In the genomic region with DNA sequence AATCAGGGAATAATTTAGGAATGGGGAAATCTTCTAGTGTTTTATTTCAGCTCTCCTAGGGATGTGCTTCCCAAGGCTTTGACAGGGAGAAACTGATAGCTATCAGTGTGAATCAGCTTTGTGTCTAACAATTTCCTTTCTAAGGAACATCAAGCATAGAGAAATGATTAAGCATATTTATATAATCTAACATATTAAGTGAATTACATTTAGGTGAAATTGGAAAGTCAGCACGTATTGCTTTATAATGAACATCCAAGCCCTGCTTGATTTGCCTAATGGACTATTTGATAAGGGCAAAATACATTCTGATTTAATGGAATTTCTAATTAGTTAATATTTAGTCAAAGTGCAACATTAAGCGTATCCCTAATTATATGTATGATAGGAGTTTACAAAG, we compare ENCODE assay signal across 29 cellular contexts. TPM values are rescaled to one million over a fixed set of nuclear protein-coding genes. Genes with fewer than 3 reads are reported as not detected.
DNase-seq lines count a peak whose midpoint lies in the region; TF ChIP-seq lines count a peak whose summit lies in the region.
"Had no signal": no experiment of that assay in that cellular context is flagged by ENCODE, and none has a peak within 500 bp of the region (broad histone marks: within the 10 kb centered on the region; RNA-seq: fewer than 3 reads in every experiment).

No MANE protein-coding gene starts in this region.

- H3K27me3 ChIP-seq in KMS-11 (ENCODE audit: insufficient read depth, low read depth) (no peaks in the 10 kb centered on the region), neural progenitor cell (no peaks in the 10 kb centered on the region)
- H3K27me3 ChIP-seq: body of pancreas, MG63, sigmoid colon, vagina had no signal

- H3K36me3 Mint-ChIP-seq in chondrocyte (ENCODE audit: low read depth) (peaks cover 2% of the 10 kb centered on the region), osteocyte (ENCODE audit: unreplicated experiment) (no peaks in the 10 kb centered on the region), neural progenitor cell (peaks cover 2% of the 10 kb centered on the region)

- no peaks in the 10 kb centered on the region for H3K9me3 ChIP-seq in neural progenitor cell (ENCODE audit: low read depth)
- H3K9me3 ChIP-seq: body of pancreas, lower lobe of right lung, MG63, sigmoid colon, thoracic aorta, vagina had no signal

- H3K4me3 ChIP-seq in KMS-11 (IDR thresholded peaks at IDR 0.05; ENCODE audit: insufficient read depth, low read depth, low read length), result no peak overlapping the region
- no peak overlapping the region for H3K4me3 ChIP-seq in neural progenitor cell
- H3K4me3 ChIP-seq: body of pancreas, lower lobe of right lung, MG63, sigmoid colon, thoracic aorta, vagina had no signal

- no peak overlapping the region for H3K9ac ChIP-seq in KMS-11
- H3K9ac ChIP-seq in neural progenitor cell, result no peak overlapping the region

- H3K36me3 ChIP-seq in KMS-11 (ENCODE audit: insufficient read depth) (no peaks in the 10 kb centered on the region), neural progenitor cell (no peaks in the 10 kb centered on the region)
- H3K36me3 ChIP-seq: lower lobe of right lung, MG63, sigmoid colon, thoracic aorta, vagina had no signal

- H3K4me3 Mint-ChIP-seq in chondrocyte (ENCODE audit: unreplicated experiment) (no peak overlapping the region), osteocyte (ENCODE audit: unreplicated experiment) (no peak overlapping the region), neural progenitor cell (no peak overlapping the region)
- H3K4me3 Mint-ChIP-seq: activated CD8-positive, alpha-beta T cell treated with anti-CD3 and anti-CD28 coated beads for 36 hours; activated naive CD8-positive, alpha-beta T cell treated with anti-CD3 and anti-CD28 coated beads, Interleukin-2, amount 50 U/mL, for 24 hours; CD4-positive, alpha-beta T cell; stimulated activated naive B cell treated with anti-CD40 and anti-IgM and Interleukin-4, amounts not matched to agents 10 μg/mL and 1 μg/mL and 100 μg/mL, for 72 hours had no signal

- H3K27me3 Mint-ChIP-seq in chondrocyte (ENCODE audit: low read depth) (no peaks in the 10 kb centered on the region), osteocyte (ENCODE audit: unreplicated experiment) (peaks cover 10% of the 10 kb centered on the region), neural progenitor cell (ENCODE audit: insufficient read depth, low read depth) (peaks cover 2% of the 10 kb centered on the region)
- H3K27me3 Mint-ChIP-seq: activated CD8-positive, alpha-beta T cell treated with anti-CD3 and anti-CD28 coated beads for 36 hours; activated naive CD8-positive, alpha-beta T cell treated with anti-CD3 and anti-CD28 coated beads, Interleukin-2, amount 50 U/mL, for 24 hours; CD4-positive, alpha-beta T cell; stimulated activated naive B cell treated with anti-CD40 and anti-IgM and Interleukin-4, amounts not matched to agents 10 μg/mL and 1 μg/mL and 100 μg/mL, for 72 hours had no signal

- DNase-seq in DMS53 (lab: John Stamatoyannopoulos, UW) (peak; percentile 36), DMS53 treated with DMSO at 0.1 percent for 48 hours (lab: John Stamatoyannopoulos, UW; ENCODE audit: unreplicated experiment) (no peak), chondrocyte (ENCODE audit: low spot score) (no peak), osteocyte (ENCODE audit: extremely low spot score, unreplicated experiment) (no peak), neural progenitor cell (ENCODE audit: low spot score) (no peak), mesenteric fat pad (ENCODE audit: low spot score) (no peak), activated gamma-delta T cell treated with Interleukin-2 at 50 U/mL for 16 hours (no peak)
- DNase-seq: activated CD4-positive, CD25-positive, alpha-beta regulatory T cell treated with anti-CD3 and anti-CD28 coated beads, Interleukin-2, amount 50 U/mL, for 72 hours; activated CD8-positive, alpha-beta T cell treated with anti-CD3 and anti-CD28 coated beads for 36 hours; activated effector memory CD4-positive, alpha-beta T cell treated with Interleukin-2 at 50 U/mL for 16 hours; activated naive CD8-positive, alpha-beta T cell treated with anti-CD3 and anti-CD28 coated beads, Interleukin-2, amount 50 U/mL, for 24 hours; AML-193; body of pancreas; CD4-positive, alpha-beta T cell; kidney; lower lobe of right lung; MG63; NCI-H2029 treated with DMSO at 0.1 percent for 48 hours; NCI-H2227 treated with DMSO at 0.1 percent for 48 hours; sigmoid colon; stimulated activated naive B cell treated with anti-CD40 and anti-IgM and Interleukin-4, amounts not matched to agents 10 μg/mL and 1 μg/mL and 100 μg/mL, for 72 hours; T-helper 2 cell had no signal

- H3K4me1 Mint-ChIP-seq in chondrocyte (ENCODE audit: low read depth) (peaks cover 13% of the 10 kb centered on the region), osteocyte (ENCODE audit: unreplicated experiment) (peaks cover 3% of the 10 kb centered on the region), neural progenitor cell (no peaks in the 10 kb centered on the region)

- peaks cover 42% of the 10 kb centered on the region for H3K4me1 ChIP-seq in KMS-11 (ENCODE audit: low read depth, poor library complexity, severe bottlenecking)
- H3K4me1 ChIP-seq in neural progenitor cell, result no peaks in the 10 kb centered on the region
- H3K4me1 ChIP-seq: body of pancreas, lower lobe of right lung, sigmoid colon, vagina had no signal

- H3K79me2 ChIP-seq in KMS-11 (ENCODE audit: insufficient read depth, low read depth) (no peaks in the 10 kb centered on the region), neural progenitor cell (ENCODE audit: low read depth) (no peaks in the 10 kb centered on the region)

- H3K27ac Mint-ChIP-seq in chondrocyte (ENCODE audit: unreplicated experiment) (peak overlapping the region; percentile 87), osteocyte (ENCODE audit: unreplicated experiment) (peak overlapping the region; percentile 38), neural progenitor cell (no peak overlapping the region)
- H3K27ac Mint-ChIP-seq: activated CD8-positive, alpha-beta T cell treated with anti-CD3 and anti-CD28 coated beads for 36 hours; activated naive CD8-positive, alpha-beta T cell treated with anti-CD3 and anti-CD28 coated beads, Interleukin-2, amount 50 U/mL, for 24 hours; CD4-positive, alpha-beta T cell; stimulated activated naive B cell treated with anti-CD40 and anti-IgM and Interleukin-4, amounts not matched to agents 10 μg/mL and 1 μg/mL and 100 μg/mL, for 72 hours had no signal

- H3K9me3 Mint-ChIP-seq in chondrocyte (ENCODE audit: low read depth) (peaks cover 2% of the 10 kb centered on the region), osteocyte (ENCODE audit: unreplicated experiment) (no peaks in the 10 kb centered on the region), neural progenitor cell (no peaks in the 10 kb centered on the region)
- H3K9me3 Mint-ChIP-seq: activated CD8-positive, alpha-beta T cell treated with anti-CD3 and anti-CD28 coated beads for 36 hours; activated naive CD8-positive, alpha-beta T cell treated with anti-CD3 and anti-CD28 coated beads, Interleukin-2, amount 50 U/mL, for 24 hours; CD4-positive, alpha-beta T cell; stimulated activated naive B cell treated with anti-CD40 and anti-IgM and Interleukin-4, amounts not matched to agents 10 μg/mL and 1 μg/mL and 100 μg/mL, for 72 hours had no signal

- peak overlapping the region; percentile 48; the same call in 1 of the 2 replicates for H3K27ac ChIP-seq in KMS-11
- no peak overlapping the region for H3K27ac ChIP-seq in neural progenitor cell
- H3K27ac ChIP-seq: 22Rv1, body of pancreas, lower lobe of right lung, sigmoid colon, thoracic aorta, vagina had no signal

- TF ChIP-seq CTCF in KMS-11 (conservative IDR thresholded peaks at IDR 0.05; ENCODE audit: low read depth, low read length), result no peak
- TF ChIP-seq CTCF in chondrocyte (IDR thresholded peaks at IDR 0.05), result no peak
- TF ChIP-seq CTCF in osteocyte (IDR thresholded peaks at IDR 0.05), result no peak
- TF ChIP-seq CTCF in neural progenitor cell (IDR thresholded peaks at IDR 0.05), result no peak

- no peaks in the 10 kb centered on the region for H3F3A ChIP-seq in neural progenitor cell (ENCODE audit: low read depth)

- H3K4me2 ChIP-seq in KMS-11, result peak overlapping the region; percentile 7
- H3K4me2 ChIP-seq in neural progenitor cell, result no peak overlapping the region

- no peak overlapping the region for H2AFZ ChIP-seq in KMS-11 (ENCODE audit: low read depth)
- no peak overlapping the region for H2AFZ ChIP-seq in neural progenitor cell (replicated peaks)

- H4K20me1 ChIP-seq in KMS-11 (ENCODE audit: insufficient read depth) (no peaks in the 10 kb centered on the region), neural progenitor cell (ENCODE audit: low read depth) (no peaks in the 10 kb centered on the region)

RNA-seq across cellular contexts. Expression of a gene that starts 19.5 kb away (rescaled TPM):
- not detected in 3 replicates for total RNA-seq in chondrocyte
- total RNA-seq in osteocyte, result not detected in 2 replicates
- total RNA-seq in neural progenitor cell (ENCODE audit: low replicate concordance), result not detected in 2 replicates
- not detected for total RNA-seq in mesenteric fat pad
- total RNA-seq: activated CD8-positive, alpha-beta T cell treated with anti-CD3 and anti-CD28 coated beads for 36 hours; body of pancreas; CD4-positive, alpha-beta T cell; G401; H4; kidney; lower lobe of right lung; posterior vena cava; vagina had no signal
